Comparison of ENCODE assay signal across 35 cellular contexts in genomic region chr16:72565137-72565536, GRCh38.
DNase-seq lines count a peak whose midpoint lies in the region; ATAC-seq, FAIRE-seq and TF ChIP-seq lines count a peak whose summit lies in the region.
"Had no signal": no experiment of that assay in that cellular context is flagged by ENCODE, and none has a peak within 500 bp of the region (broad histone marks: within the 10 kb centered on the region; RNA-seq: fewer than 3 reads in every experiment).

No MANE protein-coding gene starts in this region.

- WGBS in small intestine, 3 donors, result 48 to 72% (median 58%) methylated on average over 4 of the region's 4 CpGs

- H3K4me1 ChIP-seq in mucosa of descending colon (ENCODE audit: low read depth), result peaks cover 4% of the 10 kb centered on the region
- no peaks in the 10 kb centered on the region for H3K4me1 ChIP-seq in small intestine (ENCODE audit: control insufficient read depth in 2 of 2, insufficient read depth in 1 of 2, low read depth in 1 of 2, low read length in 1 of 2)
- H3K4me1 ChIP-seq: A549 had no signal

- no peaks in the 10 kb centered on the region for H3K27me3 ChIP-seq in small intestine (ENCODE audit: control insufficient read depth in 2 of 2, insufficient read depth in 2 of 2, low read length in 2 of 2)
- H3K27me3 ChIP-seq: BE2C; BLaER1; BLaER1 treated with 17β-estradiol and CSF1 and Interleukin-3, amounts not matched to agents 10 nM and 100 nM had no signal

- FAIRE-seq in small intestine (lab: Jason Lieb, UNC), result no peak
- FAIRE-seq: A204.1, A549, D721Med had no signal

- H3K27ac ChIP-seq in VCaP (peak overlapping the region; percentile 91), small intestine (ENCODE audit: low read depth in 1 of 2, low read length in 1 of 2) (no peak overlapping the region), caudate nucleus (ENCODE audit: low read depth, low read length) (no peak overlapping the region)
- H3K27ac ChIP-seq: 22Rv1; A549; BLaER1; BLaER1 treated with 17β-estradiol and CSF1 and Interleukin-3, amounts not matched to agents 10 nM and 100 nM; C4-2B had no signal

- H3K4me3 ChIP-seq in mucosa of descending colon (no peak overlapping the region), small intestine (ENCODE audit: low read depth in 1 of 2, low read length in 2 of 2) (no peak overlapping the region)
- H3K4me3 ChIP-seq: A549; BLaER1; BLaER1 treated with 17β-estradiol and CSF1 and Interleukin-3, amounts not matched to agents 10 nM and 100 nM had no signal

- DNase-seq in left colon (no peak), mucosa of descending colon (peak in 1 of 3 donors; percentile 4), small intestine (peak; percentile 54), caudate nucleus (lab: John Stamatoyannopoulos, UW) (no peak), T-helper 2 cell (no peak), GM10248 (ENCODE audit: extremely low spot score) (no peak)
- DNase-seq: 8988T; ACHN; AML-193; BE2C; C1 segment of cervical spinal cord; Caco-2; Calu3; CD4-positive, alpha-beta memory T cell; CD4-positive, alpha-beta T cell; CD4-positive, CD25-positive, alpha-beta regulatory T cell; CD8-positive, alpha-beta memory T cell; CD8-positive, alpha-beta T cell; COR-L47; DMS 273 treated with DMSO at 0.1 percent for 48 hours; DMS153; DMS53; DMS79; DMS79 treated with DMSO at 0.1 percent for 48 hours; DND-41; EL had no signal

- no peaks in the 10 kb centered on the region for H3K9me3 ChIP-seq in mucosa of descending colon
- no peaks in the 10 kb centered on the region for H3K9me3 ChIP-seq in small intestine (ENCODE audit: control insufficient read depth, low read depth)
- H3K9me3 ChIP-seq: A549; BE2C; BLaER1; BLaER1 treated with 17β-estradiol and CSF1 and Interleukin-3, amounts not matched to agents 10 nM and 100 nM; Caco-2 had no signal

- TF ChIP-seq CTCF in VCaP (conservative IDR thresholded peaks at IDR 0.05) (no peak), mucosa of descending colon (IDR thresholded peaks at IDR 0.05) (no peak), GM10248 (IDR thresholded peaks at IDR 0.05; ENCODE audit: control extremely low read depth, extremely low read depth, low read depth, missing control alignments) (no peak)

- ATAC-seq in left colon (peak; percentile 67), mucosa of descending colon (peak; percentile 66), GM21526 (IDR thresholded peaks at IDR 0.05; ENCODE audit: low FRiP score, unreplicated experiment) (no peak)
- ATAC-seq: A549; CD8-positive, alpha-beta T cell had no signal

- H3K36me3 ChIP-seq in mucosa of descending colon (ENCODE audit: low read depth) (no peaks in the 10 kb centered on the region), small intestine (ENCODE audit: control insufficient read depth in 2 of 2, insufficient read depth in 2 of 2, low read length in 2 of 2) (no peaks in the 10 kb centered on the region)
- H3K36me3 ChIP-seq: BE2C; BLaER1; BLaER1 treated with 17β-estradiol and CSF1 and Interleukin-3, amounts not matched to agents 10 nM and 100 nM had no signal

- POLR2A ChIA-PET in GM10248 (lab: Yijun Ruan, JAX), result no interaction called here

- CTCF ChIA-PET in GM10248 (lab: Yijun Ruan, JAX), result no interaction called here

- intact Hi-C loops in left colon (cut with DNase I, micrococcal nuclease), result no loop called here
- intact Hi-C loops in mucosa of descending colon (cut with DNase I, micrococcal nuclease), result no loop called here
